Comparison of ENCODE assay signal across 7 cellular contexts in the genomic region with DNA sequence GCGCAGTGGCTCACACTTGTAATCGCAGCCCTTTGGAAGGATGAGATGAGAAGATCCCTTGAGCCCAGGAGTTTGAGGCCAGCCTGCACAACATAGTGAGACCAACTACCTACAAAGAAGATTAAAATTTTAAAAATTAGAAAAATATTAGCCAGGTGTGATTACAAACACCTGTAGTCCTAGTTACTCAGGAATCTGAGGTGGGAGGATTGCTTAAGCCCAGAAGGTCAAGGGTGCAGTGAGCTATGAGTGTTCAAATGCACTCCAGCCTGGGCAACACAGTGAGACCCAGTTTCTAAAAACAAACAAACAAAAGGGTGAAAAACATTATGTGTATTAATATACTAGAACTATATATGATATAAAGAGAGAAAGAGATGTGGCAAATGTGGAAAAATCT. TPM values are rescaled to one million over a fixed set of nuclear protein-coding genes. Genes with fewer than 3 reads are reported as not detected.
"Had no signal": no experiment of that assay in that cellular context is flagged by ENCODE, and none has a peak within 500 bp of the region (broad histone marks: within the 10 kb centered on the region; RNA-seq: fewer than 3 reads in every experiment).

No MANE protein-coding gene starts in this region.

- DNase-seq: IMR-90, KBM-7 had no signal

- H3K4me3 ChIP-seq: K562 had no signal

- H3K27ac ChIP-seq: HL-60 had no signal

- H3K36me3 Mint-ChIP-seq: IgD-negative memory B cell had no signal

- H3K4me1 Mint-ChIP-seq: IgD-negative memory B cell had no signal

- H3K27ac Mint-ChIP-seq: IgD-negative memory B cell had no signal

- ATAC-seq: HepG2, K562 had no signal

- H3K4me3 Mint-ChIP-seq: IgD-negative memory B cell had no signal

RNA-seq across cellular contexts. Expression of gene NKX6-1, which starts 36.8 kb away (rescaled TPM):
- total RNA-seq: HepG2, HT-29, K562 had no signal
- polyA plus RNA-seq: HepG2, IgD-negative memory B cell, K562 had no signal

RNA-seq across cellular contexts. Expression of gene CDS1, which starts 47.0 kb away (rescaled TPM):
- polyA plus RNA-seq: IgD-negative memory B cell had no signal
